In the genomic region with DNA sequence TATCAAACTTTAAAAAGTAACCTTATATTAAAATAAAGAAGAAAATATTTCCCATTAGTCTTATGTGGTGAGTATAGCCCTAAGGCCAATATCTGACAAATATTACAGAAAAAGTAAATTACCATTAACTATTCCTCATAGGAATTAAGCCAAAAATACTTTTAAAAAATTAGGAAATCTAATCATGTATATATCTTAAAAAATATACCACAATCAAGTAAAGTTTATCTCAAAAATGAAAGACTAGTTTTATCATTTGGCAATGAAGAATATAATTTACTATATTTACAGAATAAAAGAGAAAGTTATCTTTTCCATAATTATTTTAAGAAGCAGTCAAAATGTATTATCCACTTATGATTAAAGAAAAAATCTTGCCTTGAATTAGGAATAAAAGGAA, we compare ENCODE assay signal across 18 cellular contexts.
"Had no signal": no experiment of that assay in that cellular context is flagged by ENCODE, and none has a peak within 500 bp of the region (broad histone marks: within the 10 kb centered on the region; RNA-seq: fewer than 3 reads in every experiment).

No MANE protein-coding gene starts in this region.

- H3K27ac ChIP-seq: RWPE1 had no signal

- ATAC-seq: Panc1, PC-3 had no signal

- DNase-seq: KBM-7, MV-4-11, NCI-H1092 treated with DMSO at 0.1 percent for 48 hours, NCI-H1436, NCI-H187, NCI-H2029, NCI-H2081 treated with DMSO at 0.1 percent for 48 hours, NCI-H2171, NCI-H226, NCI-H446, NCI-H510A, NCI-H524 treated with DMSO at 0.1 percent for 48 hours, NCI-H69, NCI-H774, PC-3, SHP77 had no signal
